ENCODE assay signal across 13 cellular contexts in the genomic region with DNA sequence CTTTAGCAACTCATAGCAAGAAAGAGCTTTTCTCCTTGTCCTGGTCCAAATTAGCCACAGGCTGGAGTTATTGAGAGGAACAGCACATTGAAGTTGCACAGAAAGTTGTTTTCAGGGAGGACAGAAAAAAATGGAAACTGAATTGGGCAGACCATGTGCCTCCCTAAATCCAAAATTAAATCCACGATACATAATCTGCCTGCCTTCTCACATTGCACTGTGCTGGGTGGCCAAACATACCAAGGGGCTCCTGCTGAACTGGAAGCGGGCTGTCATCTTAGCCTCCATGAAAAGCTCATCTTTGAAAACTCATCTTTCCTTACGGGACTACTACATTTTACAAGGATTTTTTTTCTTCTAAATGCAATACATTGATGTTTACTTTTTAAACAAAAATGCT. TPM values are rescaled to one million over a fixed set of nuclear protein-coding genes. Genes with fewer than 3 reads are reported as not detected.
DNase-seq lines count a peak whose midpoint lies in the region; ATAC-seq and TF ChIP-seq lines count a peak whose summit lies in the region.
"Had no signal": no experiment of that assay in that cellular context is flagged by ENCODE, and none has a peak within 500 bp of the region (broad histone marks: within the 10 kb centered on the region; RNA-seq: fewer than 3 reads in every experiment).

No MANE protein-coding gene starts in this region.

- no peaks in the 10 kb centered on the region for H3K79me2 ChIP-seq in GM23248 (ENCODE audit: insufficient read depth)

- H3K9me3 Mint-ChIP-seq in CD4-positive, CD25-positive, alpha-beta regulatory T cell: no peaks in the 10 kb centered on the region
- H3K9me3 Mint-ChIP-seq in activated CD4-positive, alpha-beta memory T cell treated with anti-CD3 and anti-CD28 coated beads for 36 hours: no peaks in the 10 kb centered on the region
- no peaks in the 10 kb centered on the region for H3K9me3 Mint-ChIP-seq in naive B cell
- H3K9me3 Mint-ChIP-seq in CD8-positive, alpha-beta T cell: no peaks in the 10 kb centered on the region
- H3K9me3 Mint-ChIP-seq: activated naive CD4-positive, alpha-beta T cell treated with anti-CD3 and anti-CD28 coated beads, Interleukin-2, amount 10 ng/mL, durations not matched to agents 7 days and 5 days; nephron had no signal

- intact Hi-C loops in activated CD4-positive, alpha-beta memory T cell treated with anti-CD3 and anti-CD28 coated beads for 36 hours (cut with micrococcal nuclease): loop anchor here (1.0 to 5.0 kb wide), 3 partner anchors 22 to 220 kb away; no protein-coding TSS in a partner anchor
- intact Hi-C loops in CD8-positive, alpha-beta T cell (cut with DNase I, micrococcal nuclease): loop anchor here in 1 of 2 experiments (2.0 to 5.0 kb wide), 2 partner anchors 46 to 220 kb away; no protein-coding TSS in a partner anchor
- intact Hi-C loops in A673 (cut with micrococcal nuclease; ENCODE audit: unreplicated experiment): no loop called here

- peak overlapping the region; percentile 43 for H3K4me2 ChIP-seq in GM23248 (ENCODE audit: unreplicated experiment)

- CTCF ChIA-PET in activated CD4-positive, alpha-beta memory T cell treated with anti-CD3 and anti-CD28 coated beads for 36 hours (lab: Charles Lee): interaction anchor here (1.0 to 2.6 kb wide), 8 partner anchors 13 to 60 kb away, joined by 3 to 25 read pairs (median 4); partner anchors contain the start of gene TNFAIP3
- CTCF ChIA-PET in CD8-positive, alpha-beta T cell (lab: Charles Lee): interaction anchor here (1.0 to 2.5 kb wide), 5 partner anchors 17 to 57 kb away, joined by 3 to 7 read pairs (median 6); no protein-coding TSS in a partner anchor
- CTCF ChIA-PET in A673 (lab: Charles Lee): no interaction called here

- H3K4me3 Mint-ChIP-seq in CD4-positive, CD25-positive, alpha-beta regulatory T cell: peak overlapping the region in 2 of 4 donors; percentile 4 to 82
- H3K4me3 Mint-ChIP-seq in activated CD4-positive, alpha-beta memory T cell treated with anti-CD3 and anti-CD28 coated beads for 36 hours: no peak overlapping the region
- peak overlapping the region in 5 of 8 donors; percentile 6 to 84 (median 72) for H3K4me3 Mint-ChIP-seq in naive B cell
- no peak overlapping the region for H3K4me3 Mint-ChIP-seq in CD8-positive, alpha-beta T cell
- H3K4me3 Mint-ChIP-seq: nephron had no signal

- no peak overlapping the region for H2AFZ ChIP-seq in GM23248

- BruUV-seq in A673 (replicated peaks; lab: Mats Ljungman, UMichigan): no TSS peak

- no peak overlapping the region for H3K9ac ChIP-seq in GM23248

- H3K9me3 ChIP-seq in CD4-positive, CD25-positive, alpha-beta regulatory T cell (ENCODE audit: control insufficient read depth in 2 of 2, low read length in 2 of 2): no peaks in the 10 kb centered on the region
- no peaks in the 10 kb centered on the region for H3K9me3 ChIP-seq in GM23248 (ENCODE audit: low read depth)
- no peaks in the 10 kb centered on the region for H3K9me3 ChIP-seq in CD8-positive, alpha-beta T cell (ENCODE audit: low read length)
- H3K9me3 ChIP-seq in A673 (ENCODE audit: low read depth, low read length, poor library complexity, severe bottlenecking): no peaks in the 10 kb centered on the region

- no peak for TF ChIP-seq CTCF in foreskin keratinocyte (conservative IDR thresholded peaks at IDR 0.05)
- TF ChIP-seq CTCF in CD8-positive, alpha-beta T cell (IDR thresholded peaks at IDR 0.05): no peak
- TF ChIP-seq CTCF in A673 (conservative IDR thresholded peaks at IDR 0.05; ENCODE audit: low read depth, low read length): no peak

- in situ Hi-C loops in GM23248 (cut with MboI): no loop called here

- peaks cover 19 to 34% (median 28%) of the 10 kb centered on the region in 4 donors for H3K4me1 Mint-ChIP-seq in CD4-positive, CD25-positive, alpha-beta regulatory T cell
- H3K4me1 Mint-ChIP-seq in activated CD4-positive, alpha-beta memory T cell treated with anti-CD3 and anti-CD28 coated beads for 36 hours (ENCODE audit: low read depth): peaks cover 45% of the 10 kb centered on the region
- H3K4me1 Mint-ChIP-seq in naive B cell: peaks cover 37 to 50% (median 39%) of the 10 kb centered on the region in 3 donors
- H3K4me1 Mint-ChIP-seq in CD8-positive, alpha-beta T cell (ENCODE audit: low read depth): peaks cover 41% of the 10 kb centered on the region

- 85 to 91% methylated on average over 3 of the region's 3 CpGs for WGBS in GM23248 (ENCODE audit: low coverage in 1 of 2, low lambda C conversion rate in 2 of 2, missing lambda C conversion rate in 2 of 2), 2 experiments

- peak overlapping the region; percentile 34 for H3K27ac ChIP-seq in CD4-positive, CD25-positive, alpha-beta regulatory T cell (ENCODE audit: insufficient read depth, low read length, poor library complexity, severe bottlenecking)
- no peak overlapping the region for H3K27ac ChIP-seq in GM23248
- H3K27ac ChIP-seq in foreskin keratinocyte: no peak overlapping the region
- H3K27ac ChIP-seq in CD8-positive, alpha-beta T cell (ENCODE audit: low read depth, low read length): no peak overlapping the region
- no peak overlapping the region for H3K27ac ChIP-seq in A673 (ENCODE audit: low read depth, low read length, poor library complexity, severe bottlenecking)
- H3K27ac ChIP-seq: C4-2B had no signal

- H3K4me1 ChIP-seq in CD4-positive, CD25-positive, alpha-beta regulatory T cell (ENCODE audit: control insufficient read depth, insufficient read depth, low read length, poor library complexity, severe bottlenecking): peaks cover 24% of the 10 kb centered on the region
- H3K4me1 ChIP-seq in GM23248 (ENCODE audit: insufficient read depth) (peaks cover 37% of the 10 kb centered on the region), foreskin keratinocyte (peaks cover 9% of the 10 kb centered on the region), A673 (ENCODE audit: insufficient read depth, low read length, poor library complexity, severe bottlenecking) (no peaks in the 10 kb centered on the region)
- H3K4me1 ChIP-seq in CD8-positive, alpha-beta T cell (ENCODE audit: insufficient read depth, low read length): peaks cover 38% of the 10 kb centered on the region

- POLR2A ChIA-PET in activated CD4-positive, alpha-beta memory T cell treated with anti-CD3 and anti-CD28 coated beads for 36 hours (lab: Charles Lee): interaction anchor here (1.4 to 3.1 kb wide), 3 partner anchors 10 to 56 kb away, joined by 4 to 27 read pairs (median 7); no protein-coding TSS in a partner anchor
- POLR2A ChIA-PET in CD8-positive, alpha-beta T cell (lab: Charles Lee): interaction anchor here (1.1 to 2.3 kb wide), 6 partner anchors 11 to 219 kb away, joined by 3 to 9 read pairs (median 4); partner anchors contain the start of gene TNFAIP3
- POLR2A ChIA-PET in A673 (lab: Charles Lee; ENCODE audit: low non-redundant PET): no interaction called here

- no peaks in the 10 kb centered on the region for H4K20me1 ChIP-seq in GM23248 (ENCODE audit: insufficient read depth)

- H3K4me3 ChIP-seq in CD4-positive, CD25-positive, alpha-beta regulatory T cell (ENCODE audit: low read depth, low read length): no peak overlapping the region
- H3K4me3 ChIP-seq in GM23248: no peak overlapping the region
- H3K4me3 ChIP-seq in CD8-positive, alpha-beta T cell (ENCODE audit: low read depth, low read length): no peak overlapping the region
- no peak overlapping the region for H3K4me3 ChIP-seq in A673 (ENCODE audit: low read depth, low read length, poor library complexity, severe bottlenecking)

- peak overlapping the region in 2 of 3 donors; percentile 84 to 85 for H3K27ac Mint-ChIP-seq in CD4-positive, CD25-positive, alpha-beta regulatory T cell
- H3K27ac Mint-ChIP-seq in activated CD4-positive, alpha-beta memory T cell treated with anti-CD3 and anti-CD28 coated beads for 36 hours: peak overlapping the region; percentile 90
- H3K27ac Mint-ChIP-seq in naive B cell: peak overlapping the region in 5 of 6 donors; percentile 83 to 99 (median 97)
- H3K27ac Mint-ChIP-seq in CD8-positive, alpha-beta T cell: no peak overlapping the region

- no peaks in the 10 kb centered on the region for H3K36me3 Mint-ChIP-seq in CD4-positive, CD25-positive, alpha-beta regulatory T cell
- H3K36me3 Mint-ChIP-seq in activated CD4-positive, alpha-beta memory T cell treated with anti-CD3 and anti-CD28 coated beads for 36 hours: no peaks in the 10 kb centered on the region
- H3K36me3 Mint-ChIP-seq in naive B cell: no peaks in the 10 kb centered on the region
- no peaks in the 10 kb centered on the region for H3K36me3 Mint-ChIP-seq in CD8-positive, alpha-beta T cell
- H3K36me3 Mint-ChIP-seq: activated naive CD4-positive, alpha-beta T cell treated with anti-CD3 and anti-CD28 coated beads, Interleukin-2, amount 10 ng/mL, durations not matched to agents 7 days and 5 days had no signal

- DNase-seq in CD4-positive, CD25-positive, alpha-beta regulatory T cell: no peak
- DNase-seq in GM23248 (no peak), naive B cell (no peak), foreskin keratinocyte (no peak), hippocampal formation (lab: John Stamatoyannopoulos, UW) (no peak), A673 (ENCODE audit: low spot score) (no peak)
- no peak for DNase-seq in activated CD4-positive, alpha-beta memory T cell treated with anti-CD3 and anti-CD28 coated beads for 36 hours
- DNase-seq in CD8-positive, alpha-beta T cell: no peak
- DNase-seq: retina, SW 1271 had no signal

- H3K36me3 ChIP-seq in CD4-positive, CD25-positive, alpha-beta regulatory T cell (ENCODE audit: control insufficient read depth, insufficient read depth, low read length): no peaks in the 10 kb centered on the region
- H3K36me3 ChIP-seq in GM23248 (ENCODE audit: low read depth) (no peaks in the 10 kb centered on the region), A673 (ENCODE audit: insufficient read depth, low read length, poor library complexity, severe bottlenecking) (no peaks in the 10 kb centered on the region)
- no peaks in the 10 kb centered on the region for H3K36me3 ChIP-seq in CD8-positive, alpha-beta T cell (ENCODE audit: insufficient read depth, low read length)

- H3K27me3 ChIP-seq in CD4-positive, CD25-positive, alpha-beta regulatory T cell (ENCODE audit: control insufficient read depth, insufficient read depth, low read length): no peaks in the 10 kb centered on the region
- no peaks in the 10 kb centered on the region for H3K27me3 ChIP-seq in GM23248 (replicated peaks; ENCODE audit: insufficient read depth)
- H3K27me3 ChIP-seq in foreskin keratinocyte: no peaks in the 10 kb centered on the region
- H3K27me3 ChIP-seq in CD8-positive, alpha-beta T cell (ENCODE audit: insufficient read depth, low read length): no peaks in the 10 kb centered on the region
- H3K27me3 ChIP-seq in A673 (replicated peaks; ENCODE audit: insufficient read depth, low read depth, low read length, poor library complexity): peaks cover 7% of the 10 kb centered on the region

- ATAC-seq in CD4-positive, CD25-positive, alpha-beta regulatory T cell (ENCODE audit: low read depth in 2 of 2): no peak
- ATAC-seq in naive B cell (ENCODE audit: low read depth in 2 of 2) (no peak), foreskin keratinocyte (no peak)
- no peak for ATAC-seq in CD8-positive, alpha-beta T cell

- H3K27me3 Mint-ChIP-seq in CD4-positive, CD25-positive, alpha-beta regulatory T cell: no peaks in the 10 kb centered on the region
- no peaks in the 10 kb centered on the region for H3K27me3 Mint-ChIP-seq in activated CD4-positive, alpha-beta memory T cell treated with anti-CD3 and anti-CD28 coated beads for 36 hours
- H3K27me3 Mint-ChIP-seq in naive B cell: no peaks in the 10 kb centered on the region
- no peaks in the 10 kb centered on the region for H3K27me3 Mint-ChIP-seq in CD8-positive, alpha-beta T cell (ENCODE audit: low read depth)
- H3K27me3 Mint-ChIP-seq: activated naive CD4-positive, alpha-beta T cell treated with anti-CD3 and anti-CD28 coated beads, Interleukin-2, amount 10 ng/mL, durations not matched to agents 7 days and 5 days had no signal

- H3K9me2 ChIP-seq in GM23248 (ENCODE audit: insufficient read depth): no peaks in the 10 kb centered on the region

- peaks cover 18% of the 10 kb centered on the region; the same call in 1 of the 2 replicates for H3F3A ChIP-seq in GM23248 (ENCODE audit: insufficient read depth)

RNA-seq across cellular contexts. Expression of gene TNFAIP3, which starts 59.9 kb away (rescaled TPM):
- total RNA-seq in CD4-positive, CD25-positive, alpha-beta regulatory T cell: 3,783 TPM
- polyA plus RNA-seq in CD4-positive, CD25-positive, alpha-beta regulatory T cell: 100 to 1,000 TPM in 2 of 4 donors, 10 to 100 TPM in 2; 70.5 to 103 (median 86.4) TPM
- 2.1 and 2.7 TPM in 2 replicates for total RNA-seq in GM23248 (2014; rRNA removed; shearing (Covaris generic))
- polyA plus RNA-seq in GM23248 (2016; fragmentation: Nextera tagmentation; extraction: Ambion mirVana): 6.3 and 7.4 TPM in 2 replicates
- total RNA-seq in activated CD4-positive, alpha-beta memory T cell treated with anti-CD3 and anti-CD28 coated beads for 36 hours: 100 to 1,000 TPM; 259 to 267 TPM
- polyA plus RNA-seq in naive B cell (ENCODE audit: low read depth in 6 of 6): 10 to 100 TPM in 5 of 6 donors, 1 to 10 TPM in 1; 4.0 to 48.4 (median 33.8) TPM
- 70.7 and 92.9 TPM in 2 replicates for total RNA-seq in foreskin keratinocyte
- polyA plus RNA-seq in foreskin keratinocyte: 24.8 and 27.1 TPM in 2 replicates
- total RNA-seq in CD8-positive, alpha-beta T cell: 1,000 to 10,000 TPM; 3,739 to 3,807 TPM
- 6.2 and 12.7 TPM in 2 replicates for total RNA-seq in A673 (2021)

Comparison
In these comparisons a context has a peak if more than half of its experiments do, and no peak if none do; other contexts are left out.
1. H3K4me3 Mint-ChIP-seq: peak in naive B cell (5 of 8); none in activated CD4-positive, alpha-beta memory T cell treated with anti-CD3 and anti-CD28 coated beads for 36 hours (single experiment) and CD8-positive, alpha-beta T cell (single experiment).
2. RNA of gene TNFAIP3, which starts 59.9 kb away (total RNA-seq): 3,739 to 3,807 TPM in CD8-positive, alpha-beta T cell and 3,783 TPM in CD4-positive, CD25-positive, alpha-beta regulatory T cell (single experiment); 259 to 267 TPM in activated CD4-positive, alpha-beta memory T cell treated with anti-CD3 and anti-CD28 coated beads for 36 hours, 70.7 to 92.9 TPM in foreskin keratinocyte, 6.2 to 12.7 TPM in A673 and 2.1 to 2.7 TPM in GM23248; every median in the first group is over 10 times any median in the second.